20 cellular contexts compared by ENCODE assay signal in the genomic region with DNA sequence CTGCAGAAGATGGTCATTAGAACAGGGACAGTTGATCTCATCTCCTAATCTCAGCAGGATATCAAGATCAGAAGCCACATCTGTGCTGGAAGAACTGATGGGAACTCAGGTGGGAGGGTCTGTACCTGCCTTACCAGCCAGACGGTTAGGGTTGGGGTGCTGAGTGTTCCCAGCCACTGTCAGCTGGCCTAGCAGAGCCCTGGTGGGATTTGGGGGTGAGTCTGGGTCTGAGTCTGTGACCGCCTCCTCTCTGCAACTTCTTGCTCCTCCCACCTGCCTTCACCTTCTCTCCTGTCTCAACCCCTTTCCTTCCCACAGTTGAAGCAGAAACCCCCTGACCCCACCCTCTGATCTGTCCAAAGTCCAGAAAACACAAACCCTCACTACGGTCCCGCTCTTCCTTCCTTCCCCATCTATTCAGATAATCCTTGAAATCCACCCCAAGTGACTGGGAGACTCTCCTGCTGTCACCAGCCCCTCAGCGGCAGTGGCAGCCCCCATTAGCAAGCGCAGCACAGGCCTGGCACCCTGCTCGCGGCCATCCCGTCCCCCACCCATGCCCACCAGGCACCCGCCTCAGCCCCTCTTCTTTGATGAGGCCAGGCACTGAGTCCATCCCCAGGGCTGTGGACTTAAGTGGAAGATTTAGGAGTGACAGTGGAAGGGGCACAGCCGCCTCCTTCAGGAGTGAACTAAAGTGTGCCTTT.
DNase-seq lines count a peak whose midpoint lies in the region; ATAC-seq and TF ChIP-seq lines count a peak whose summit lies in the region.
"Had no signal": no experiment of that assay in that cellular context is flagged by ENCODE, and none has a peak within 500 bp of the region (broad histone marks: within the 10 kb centered on the region; RNA-seq: fewer than 3 reads in every experiment).

No MANE protein-coding gene starts in this region.

- peak overlapping the region; percentile 73 for H3K4me3 Mint-ChIP-seq in activated naive CD4-positive, alpha-beta T cell treated with anti-CD3 and anti-CD28 coated beads for 36 hours
- peak overlapping the region in 1 of 3 donors; percentile 64 for H3K4me3 Mint-ChIP-seq in T-cell
- H3K4me3 Mint-ChIP-seq in dendritic cell treated with granulocyte-macrophage colony-stimulating factor and Interleukin-4, amounts not matched to agents 40 ng/mL and 50 ng/mL, for 4 days = no peak overlapping the region
- H3K4me3 Mint-ChIP-seq in stimulated activated naive B cell treated with anti-CD40 and anti-IgM and Interleukin-4, amounts not matched to agents 10 μg/mL and 1 μg/mL and 100 μg/mL, for 72 hours = no peak overlapping the region
- H3K4me3 Mint-ChIP-seq: B cell had no signal

- no peak overlapping the region for H3K4me3 ChIP-seq in heart right ventricle

- DNase-seq in activated naive CD4-positive, alpha-beta T cell treated with anti-CD3 and anti-CD28 coated beads for 36 hours = no peak
- no peak for DNase-seq in activated naive CD4-positive, alpha-beta T cell treated with Interleukin-2 at 50 U/mL for 16 hours
- DNase-seq in T-cell (no peak), heart right ventricle (no peak)
- DNase-seq in stimulated activated naive B cell treated with anti-CD40 and anti-IgM and Interleukin-4, amounts not matched to agents 10 μg/mL and 1 μg/mL and 100 μg/mL, for 72 hours = no peak
- DNase-seq: CD4-positive, alpha-beta memory T cell; DND-41; GF-D8; NCI-H1092; NCI-H1694; NCI-H2107; NCI-H226; NCI-H526 treated with DMSO at 0.1 percent for 48 hours; NK-92 treated with Interleukin-12 subunit alpha and Interleukin-12 subunit beta, amount 100 ng/mL, for 24 hours; OCI-M1; RPMI8226 had no signal

- peaks cover 0 to 11% (median 0%) of the 10 kb centered on the region in 11 donors for H3K9me3 ChIP-seq in heart right ventricle

- no peak for TF ChIP-seq CTCF in heart right ventricle (IDR thresholded peaks at IDR 0.05)

- H3K36me3 Mint-ChIP-seq in activated naive CD4-positive, alpha-beta T cell treated with anti-CD3 and anti-CD28 coated beads for 36 hours (ENCODE audit: low read depth) = peaks cover 8% of the 10 kb centered on the region
- H3K36me3 Mint-ChIP-seq in T-cell = no peaks in the 10 kb centered on the region
- peaks cover 1% of the 10 kb centered on the region for H3K36me3 Mint-ChIP-seq in dendritic cell treated with granulocyte-macrophage colony-stimulating factor and Interleukin-4, amounts not matched to agents 40 ng/mL and 50 ng/mL, for 4 days (ENCODE audit: low read depth)
- no peaks in the 10 kb centered on the region for H3K36me3 Mint-ChIP-seq in stimulated activated naive B cell treated with anti-CD40 and anti-IgM and Interleukin-4, amounts not matched to agents 10 μg/mL and 1 μg/mL and 100 μg/mL, for 72 hours
- H3K36me3 Mint-ChIP-seq: CD4-positive, alpha-beta memory T cell had no signal

- CTCF ChIA-PET in activated naive CD4-positive, alpha-beta T cell treated with anti-CD3 and anti-CD28 coated beads for 36 hours (lab: Charles Lee) = interaction anchor here (1.0 to 2.9 kb wide), 4 partner anchors 12 to 40 kb away, joined by 3 to 18 read pairs (median 6); no protein-coding TSS in a partner anchor
- CTCF ChIA-PET in T-cell (lab: Charles Lee) = interaction anchor here (0.6 to 1.2 kb wide), 2 partner anchors 11 to 12 kb away, joined by 3 to 4 read pairs; no protein-coding TSS in a partner anchor

- ATAC-seq in T-cell (replicated peaks in 1 of 4) (no peak), HG02610 (IDR thresholded peaks at IDR 0.05; ENCODE audit: unreplicated experiment) (no peak), heart right ventricle (no peak)
- ATAC-seq in stimulated activated naive B cell treated with anti-CD40 and anti-IgM and Interleukin-4, amounts not matched to agents 10 μg/mL and 1 μg/mL and 100 μg/mL, for 72 hours (replicated peaks) = no peak

- H3K4me1 ChIP-seq in heart right ventricle = no peaks in the 10 kb centered on the region

- no peaks in the 10 kb centered on the region for H3K27me3 Mint-ChIP-seq in activated naive CD4-positive, alpha-beta T cell treated with anti-CD3 and anti-CD28 coated beads for 36 hours (ENCODE audit: low read depth)
- H3K27me3 Mint-ChIP-seq in T-cell = no peaks in the 10 kb centered on the region
- H3K27me3 Mint-ChIP-seq in dendritic cell treated with granulocyte-macrophage colony-stimulating factor and Interleukin-4, amounts not matched to agents 40 ng/mL and 50 ng/mL, for 4 days = peaks cover 10% of the 10 kb centered on the region
- no peaks in the 10 kb centered on the region for H3K27me3 Mint-ChIP-seq in stimulated activated naive B cell treated with anti-CD40 and anti-IgM and Interleukin-4, amounts not matched to agents 10 μg/mL and 1 μg/mL and 100 μg/mL, for 72 hours
- H3K27me3 Mint-ChIP-seq: B cell; CD4-positive, alpha-beta memory T cell had no signal

- H3K27ac ChIP-seq in heart right ventricle = no peak overlapping the region
- H3K27ac ChIP-seq: KMS-11 had no signal

- intact Hi-C loops in activated naive CD4-positive, alpha-beta T cell treated with anti-CD3 and anti-CD28 coated beads for 36 hours (cut with micrococcal nuclease) = no loop called here
- intact Hi-C loops in dendritic cell treated with granulocyte-macrophage colony-stimulating factor and Interleukin-4, amounts not matched to agents 40 ng/mL and 50 ng/mL, for 4 days (cut with micrococcal nuclease) = no loop called here
- intact Hi-C loops in heart right ventricle (cut with DNase I) = loop anchor here in 1 of 10 donors (10.0 kb wide), 1 partner anchor 1044 kb away; no protein-coding TSS in a partner anchor

- H3K9me3 Mint-ChIP-seq in activated naive CD4-positive, alpha-beta T cell treated with anti-CD3 and anti-CD28 coated beads for 36 hours = peaks cover 7% of the 10 kb centered on the region
- H3K9me3 Mint-ChIP-seq in T-cell = no peaks in the 10 kb centered on the region
- H3K9me3 Mint-ChIP-seq in dendritic cell treated with granulocyte-macrophage colony-stimulating factor and Interleukin-4, amounts not matched to agents 40 ng/mL and 50 ng/mL, for 4 days = peaks cover 2% of the 10 kb centered on the region
- no peaks in the 10 kb centered on the region for H3K9me3 Mint-ChIP-seq in stimulated activated naive B cell treated with anti-CD40 and anti-IgM and Interleukin-4, amounts not matched to agents 10 μg/mL and 1 μg/mL and 100 μg/mL, for 72 hours

- POLR2A ChIA-PET in T-cell (lab: Charles Lee) = no interaction called here

- peak overlapping the region; percentile 89 for H3K27ac Mint-ChIP-seq in activated naive CD4-positive, alpha-beta T cell treated with anti-CD3 and anti-CD28 coated beads for 36 hours
- H3K27ac Mint-ChIP-seq in T-cell = peak overlapping the region; percentile 37 to 68
- peak overlapping the region; percentile 67 for H3K27ac Mint-ChIP-seq in dendritic cell treated with granulocyte-macrophage colony-stimulating factor and Interleukin-4, amounts not matched to agents 40 ng/mL and 50 ng/mL, for 4 days
- peak overlapping the region; percentile 49 for H3K27ac Mint-ChIP-seq in stimulated activated naive B cell treated with anti-CD40 and anti-IgM and Interleukin-4, amounts not matched to agents 10 μg/mL and 1 μg/mL and 100 μg/mL, for 72 hours
- H3K27ac Mint-ChIP-seq: B cell had no signal

- no peaks in the 10 kb centered on the region for H3K36me3 ChIP-seq in heart right ventricle

- no peaks in the 10 kb centered on the region for H3K27me3 ChIP-seq in heart right ventricle

- 92 to 93% methylated on average over 11 of the region's 11 CpGs for WGBS in heart right ventricle, 2 donors

- H3K4me1 Mint-ChIP-seq in activated naive CD4-positive, alpha-beta T cell treated with anti-CD3 and anti-CD28 coated beads for 36 hours (ENCODE audit: low read depth) = peaks cover 41% of the 10 kb centered on the region
- H3K4me1 Mint-ChIP-seq in T-cell = peaks cover 41 to 58% (median 50%) of the 10 kb centered on the region in 3 donors
- peaks cover 34% of the 10 kb centered on the region for H3K4me1 Mint-ChIP-seq in dendritic cell treated with granulocyte-macrophage colony-stimulating factor and Interleukin-4, amounts not matched to agents 40 ng/mL and 50 ng/mL, for 4 days (ENCODE audit: low read depth)
- H3K4me1 Mint-ChIP-seq in stimulated activated naive B cell treated with anti-CD40 and anti-IgM and Interleukin-4, amounts not matched to agents 10 μg/mL and 1 μg/mL and 100 μg/mL, for 72 hours = peaks cover 20 to 27% of the 10 kb centered on the region in 2 donors
- H3K4me1 Mint-ChIP-seq: B cell had no signal
